Comparison of ENCODE assay signal across 1 cellular context in genomic region chr7:127254163-127254684, GRCh38.
TF ChIP-seq lines count a peak whose summit lies in the region.

No MANE protein-coding gene starts in this region.

TF ChIP-seq in GM12878, 131 proteins besides CTCF, POLR2A, EP300 and RAD21 (continued from another document):
- TF ChIP-seq IRF5 (IDR thresholded peaks at IDR 0.05; ENCODE audit: borderline replicate concordance), result no peak
- no peak for TF ChIP-seq MYB (IDR thresholded peaks at IDR 0.05; ENCODE audit: borderline replicate concordance, low read depth, low read length)
- no peak for TF ChIP-seq ASH2L (IDR thresholded peaks at IDR 0.05; ENCODE audit: borderline replicate concordance, low read depth)
- no peak for TF ChIP-seq ZNF592 (IDR thresholded peaks at IDR 0.05)
- no peak for TF ChIP-seq TBL1XR1 (IDR thresholded peaks at IDR 0.05; ENCODE audit: low read depth, low read length)
- no peak for TF ChIP-seq IKZF2 (IDR thresholded peaks at IDR 0.05)
- TF ChIP-seq RCOR1 (conservative IDR thresholded peaks at IDR 0.05; ENCODE audit: low read depth, low read length), result no peak
TF ChIP-seq in GM12878: peak in this region for 0.
